9 cellular contexts compared by ENCODE assay signal in the genomic region with DNA sequence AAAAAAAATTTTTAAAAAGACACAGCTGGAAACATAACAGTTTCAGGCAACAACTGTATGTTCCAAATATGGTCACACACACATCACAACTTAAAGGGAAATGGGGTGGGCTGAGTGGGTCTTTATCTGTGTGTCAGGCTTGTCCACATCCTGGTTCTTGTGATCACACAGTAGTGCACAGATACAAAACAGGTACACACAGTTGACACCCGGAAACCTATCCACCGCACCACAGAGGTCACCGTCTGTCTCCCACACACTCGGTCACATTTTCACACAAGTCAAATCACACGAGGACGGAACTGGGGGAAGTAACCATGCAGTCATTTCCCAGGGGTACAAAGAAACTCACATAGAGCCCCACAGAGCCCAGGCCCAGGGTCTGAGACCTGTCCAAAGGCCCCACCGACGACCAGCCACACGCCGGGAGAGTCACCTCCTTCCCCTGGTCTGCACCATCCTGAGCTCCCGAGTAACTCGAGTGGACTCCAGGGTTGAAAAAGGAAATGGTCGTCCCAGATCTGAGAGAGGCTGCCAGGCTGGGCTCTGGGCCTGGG. TPM values are rescaled to one million over a fixed set of nuclear protein-coding genes. Genes with fewer than 3 reads are reported as not detected.
A peak's percentile ranks its signal among the peaks of the same experiment; 100 is the strongest.
DNase-seq lines count a peak whose midpoint lies in the region; ATAC-seq and TF ChIP-seq lines count a peak whose summit lies in the region.
"Had no signal": no experiment of that assay in that cellular context is flagged by ENCODE, and none has a peak within 500 bp of the region (broad histone marks: within the 10 kb centered on the region; RNA-seq: fewer than 3 reads in every experiment).

No MANE protein-coding gene starts in this region.

- peaks cover 7% of the 10 kb centered on the region for H3K4me1 ChIP-seq in neural progenitor cell

- H3K9ac ChIP-seq in neural progenitor cell = no peak overlapping the region

- H3K4me3 Mint-ChIP-seq in IgD-negative memory B cell (peak overlapping the region; percentile 41 to 83 (median 68)), neural progenitor cell (peak overlapping the region; percentile 72)
- peak overlapping the region; percentile 91 to 92 for H3K4me3 Mint-ChIP-seq in activated T-cell treated with anti-CD3 and anti-CD28 coated beads, Interleukin-2, amount 50 U/mL, for 72 hours

- no peaks in the 10 kb centered on the region for H3K27me3 ChIP-seq in neural progenitor cell

- H3K27me3 Mint-ChIP-seq in IgD-negative memory B cell (peaks cover 3% of the 10 kb centered on the region), neural progenitor cell (ENCODE audit: insufficient read depth, low read depth) (peaks cover 4% of the 10 kb centered on the region)
- H3K27me3 Mint-ChIP-seq in activated T-cell treated with anti-CD3 and anti-CD28 coated beads, Interleukin-2, amount 50 U/mL, for 72 hours (ENCODE audit: low read depth) = no peaks in the 10 kb centered on the region

- intact Hi-C loops in sciatic nerve (cut with DNase I) = loop anchor here (10.0 kb wide), 1 partner anchor 170 kb away; a partner anchor contains a TSS
- intact Hi-C loops in posterior cingulate gyrus (cut with DNase I) = no loop called here

- ATAC-seq in GM19467 (IDR thresholded peaks at IDR 0.05; ENCODE audit: unreplicated experiment) = peak; percentile 45
- ATAC-seq in activated T-cell treated with anti-CD3 and anti-CD28 coated beads, Interleukin-2, amount 50 U/mL, for 72 hours (replicated peaks in 1 of 2) = peak; percentile 78 to 79
- ATAC-seq in sciatic nerve = no peak
- no peak for ATAC-seq in HG03025 (IDR thresholded peaks at IDR 0.05; ENCODE audit: low FRiP score, unreplicated experiment)

- H4K20me1 ChIP-seq in neural progenitor cell (ENCODE audit: low read depth) = no peaks in the 10 kb centered on the region

- H3F3A ChIP-seq in neural progenitor cell (ENCODE audit: low read depth) = peaks cover 8% of the 10 kb centered on the region

- DNase-seq in activated T-cell treated with anti-CD3 and anti-CD28 coated beads, Interleukin-2, amount 50 U/mL, for 72 hours = peak; percentile 83 to 89
- DNase-seq in neural progenitor cell (ENCODE audit: low spot score) = no peak
- no peak for DNase-seq in sciatic nerve (ENCODE audit: low spot score)
- no peak for DNase-seq in NCI-H2081 (lab: John Stamatoyannopoulos, UW)
- no peak for DNase-seq in posterior cingulate gyrus

- no peak for TF ChIP-seq CTCF in neural progenitor cell (IDR thresholded peaks at IDR 0.05)

- H3K4me1 Mint-ChIP-seq in IgD-negative memory B cell (peaks cover 24 to 41% (median 40%) of the 10 kb centered on the region in 3 donors), neural progenitor cell (peaks cover 29% of the 10 kb centered on the region)
- H3K4me1 Mint-ChIP-seq in activated T-cell treated with anti-CD3 and anti-CD28 coated beads, Interleukin-2, amount 50 U/mL, for 72 hours (ENCODE audit: low read depth) = peaks cover 82% of the 10 kb centered on the region

- no peak overlapping the region for H3K27ac ChIP-seq in neural progenitor cell
- H3K27ac ChIP-seq: VCaP had no signal

- H3K27ac Mint-ChIP-seq in IgD-negative memory B cell (peak overlapping the region; percentile 76 to 98 (median 96)), neural progenitor cell (peak overlapping the region; percentile 91)
- H3K27ac Mint-ChIP-seq in activated T-cell treated with anti-CD3 and anti-CD28 coated beads, Interleukin-2, amount 50 U/mL, for 72 hours = peak overlapping the region; percentile 99

- H2AFZ ChIP-seq in neural progenitor cell (replicated peaks) = peak overlapping the region; percentile 70

- H3K9me3 Mint-ChIP-seq in IgD-negative memory B cell = no peaks in the 10 kb centered on the region
- H3K9me3 Mint-ChIP-seq in activated T-cell treated with anti-CD3 and anti-CD28 coated beads, Interleukin-2, amount 50 U/mL, for 72 hours = no peaks in the 10 kb centered on the region
- H3K9me3 Mint-ChIP-seq in neural progenitor cell = no peaks in the 10 kb centered on the region

- no peak overlapping the region for H3K4me3 ChIP-seq in neural progenitor cell

- H3K4me2 ChIP-seq in neural progenitor cell = no peak overlapping the region

- H3K36me3 Mint-ChIP-seq in IgD-negative memory B cell (no peaks in the 10 kb centered on the region), neural progenitor cell (peaks cover 13% of the 10 kb centered on the region)
- H3K36me3 Mint-ChIP-seq in activated T-cell treated with anti-CD3 and anti-CD28 coated beads, Interleukin-2, amount 50 U/mL, for 72 hours (ENCODE audit: insufficient read depth in 2 of 2) = peaks cover 5 to 19% of the 10 kb centered on the region in 2 donors

- no peaks in the 10 kb centered on the region for H3K36me3 ChIP-seq in neural progenitor cell

- peaks cover 25% of the 10 kb centered on the region for H3K79me2 ChIP-seq in neural progenitor cell (ENCODE audit: low read depth)

- H3K9me3 ChIP-seq in neural progenitor cell (ENCODE audit: low read depth) = no peaks in the 10 kb centered on the region

RNA-seq across cellular contexts. Expression of a gene that starts 1.4 kb away (rescaled TPM):
- polyA plus RNA-seq in IgD-negative memory B cell = 37.5 TPM
- 100 to 1,000 TPM; 106 to 117 TPM for total RNA-seq in activated T-cell treated with anti-CD3 and anti-CD28 coated beads, Interleukin-2, amount 50 U/mL, for 72 hours
- 6.6 and 23.3 TPM in 2 replicates for total RNA-seq in neural progenitor cell (ENCODE audit: low replicate concordance)
- total RNA-seq in sciatic nerve = 31.3 TPM

RNA-seq across cellular contexts. Expression of a gene that starts 2.3 kb away (rescaled TPM):
- 1.3 TPM for polyA plus RNA-seq in IgD-negative memory B cell
- total RNA-seq in activated T-cell treated with anti-CD3 and anti-CD28 coated beads, Interleukin-2, amount 50 U/mL, for 72 hours = 10 to 100 TPM; 13.2 to 17.6 TPM
- 0.09 TPM in 1 of 2 replicates, not detected in the other for total RNA-seq in neural progenitor cell (ENCODE audit: low replicate concordance)
- total RNA-seq in sciatic nerve = not detected

RNA-seq across cellular contexts. Expression of a gene that starts 6.8 kb away (rescaled TPM):
- 3.3 TPM for polyA plus RNA-seq in IgD-negative memory B cell
- total RNA-seq in activated T-cell treated with anti-CD3 and anti-CD28 coated beads, Interleukin-2, amount 50 U/mL, for 72 hours = 10 to 100 TPM; 65.4 to 73.9 TPM
- total RNA-seq in neural progenitor cell (ENCODE audit: low replicate concordance) (2.2 TPM in 1 of 2 replicates, not detected in the other), sciatic nerve (9.9 TPM)

RNA-seq across cellular contexts. Expression of a gene that starts 15.0 kb away (rescaled TPM):
- polyA plus RNA-seq in IgD-negative memory B cell = 214 TPM
- total RNA-seq in activated T-cell treated with anti-CD3 and anti-CD28 coated beads, Interleukin-2, amount 50 U/mL, for 72 hours = 100 to 1,000 TPM; 277 to 278 TPM
- total RNA-seq in neural progenitor cell (ENCODE audit: low replicate concordance) (170 and 215 TPM in 2 replicates), sciatic nerve (155 TPM)

RNA-seq across cellular contexts. Expression of a gene that starts 18.6 kb away (rescaled TPM):
- 63.2 TPM for polyA plus RNA-seq in IgD-negative memory B cell
- total RNA-seq in activated T-cell treated with anti-CD3 and anti-CD28 coated beads, Interleukin-2, amount 50 U/mL, for 72 hours = 10 to 100 TPM; 55.0 to 70.4 TPM
- total RNA-seq in neural progenitor cell (ENCODE audit: low replicate concordance) (0.15 and 2.0 TPM in 2 replicates), sciatic nerve (47.0 TPM)

Comparison
In these comparisons a context has a peak if more than half of its experiments do, and no peak if none do; other contexts are left out.
1. ATAC-seq: peak in GM19467 (single experiment) and activated T-cell treated with anti-CD3 and anti-CD28 coated beads, Interleukin-2, amount 50 U/mL, for 72 hours (2 of 2); none in sciatic nerve (single experiment) and HG03025 (single experiment).
2. DNase-seq: peak in activated T-cell treated with anti-CD3 and anti-CD28 coated beads, Interleukin-2, amount 50 U/mL, for 72 hours (2 of 2); none in neural progenitor cell (single experiment), sciatic nerve (single experiment), NCI-H2081 (0 of 2) and posterior cingulate gyrus (0 of 10).
3. RNA of a gene that starts 2.3 kb away (total RNA-seq): 13.2 to 17.6 TPM in activated T-cell treated with anti-CD3 and anti-CD28 coated beads, Interleukin-2, amount 50 U/mL, for 72 hours; not detected in sciatic nerve (single experiment) and 0.09 TPM in neural progenitor cell; every median in the first group is over 10 times any median in the second.
4. Peak in every context shown above with its lines, with median percentiles within 50 percentile points of each other: H3K27ac Mint-ChIP-seq and H3K4me3 Mint-ChIP-seq.